13 cellular contexts compared by ENCODE assay signal in genomic region chr10:91607661-91608442, GRCh38. TPM values are rescaled to one million over a fixed set of nuclear protein-coding genes. Genes with fewer than 3 reads are reported as not detected.
A peak's percentile ranks its signal among the peaks of the same experiment; 100 is the strongest.
DNase-seq lines count a peak whose midpoint lies in the region; ATAC-seq and TF ChIP-seq lines count a peak whose summit lies in the region.
"Had no signal": no experiment of that assay in that cellular context is flagged by ENCODE, and none has a peak within 500 bp of the region (broad histone marks: within the 10 kb centered on the region; RNA-seq: fewer than 3 reads in every experiment).

No MANE protein-coding gene starts in this region.

- no peak for DNase-seq in Right ventricle myocardium inferior (ENCODE audit: missing footprints)
- DNase-seq in cardiac septum (ENCODE audit: low spot score): no peak
- DNase-seq in osteoblast (ENCODE audit: insufficient read length, low spot score, missing footprints): no peak
- no peak for DNase-seq in D341Med (ENCODE audit: low spot score)
- DNase-seq in NK-92 (lab: John Stamatoyannopoulos, UW; ENCODE audit: unreplicated experiment): no peak
- no peak for DNase-seq in NCI-H2107 treated with DMSO at 0.1 percent for 48 hours (lab: John Stamatoyannopoulos, UW; ENCODE audit: unreplicated experiment)
- DNase-seq: activated T-cell treated with anti-CD3 and anti-CD28 coated beads for 4 hours; cortex of kidney; GF-D8; NK-92 treated with Interleukin-12 subunit alpha and Interleukin-12 subunit beta, amount 100 ng/mL, for 24 hours; occipital lobe had no signal

- H3K27me3 ChIP-seq in gastroesophageal sphincter (no peaks in the 10 kb centered on the region), osteoblast (ENCODE audit: insufficient read depth, low read length) (no peaks in the 10 kb centered on the region)

- peak; percentile 76 for ATAC-seq in Right ventricle myocardium inferior
- ATAC-seq in gastroesophageal sphincter: no peak
- no peak for ATAC-seq in HG02870 (IDR thresholded peaks at IDR 0.05; ENCODE audit: unreplicated experiment)

- H3K4me3 ChIP-seq in gastroesophageal sphincter: no peak overlapping the region
- no peak overlapping the region for H3K4me3 ChIP-seq in osteoblast (ENCODE audit: insufficient read depth, low read length)

- no peak for TF ChIP-seq EP300 in gastroesophageal sphincter (IDR thresholded peaks at IDR 0.05)

- intact Hi-C loops in Right ventricle myocardium inferior (cut with DNase I) (loop anchor here (1.0 to 2.0 kb wide), 2 partner anchors 17 to 25 kb away; partner anchors contain the start of gene PPP1R3C), cardiac septum (cut with DNase I) (loop anchor here (1.0 to 2.0 kb wide), 2 partner anchors 19 to 25 kb away; partner anchors contain the start of gene PPP1R3C)

- H3K36me3 ChIP-seq in gastroesophageal sphincter (no peaks in the 10 kb centered on the region), osteoblast (ENCODE audit: insufficient read depth, low read length) (no peaks in the 10 kb centered on the region)

- H3K4me1 ChIP-seq in gastroesophageal sphincter: peaks cover 16 to 74% (median 27%) of the 10 kb centered on the region in 3 donors
- peaks cover 60% of the 10 kb centered on the region for H3K4me1 ChIP-seq in osteoblast (ENCODE audit: insufficient read depth, low read length)

- no peaks in the 10 kb centered on the region for H4K20me1 ChIP-seq in osteoblast (ENCODE audit: insufficient read depth, low read length)

- H2AFZ ChIP-seq in osteoblast (ENCODE audit: low read length): peak overlapping the region; percentile 33

- no peak for TF ChIP-seq POLR2A in gastroesophageal sphincter (IDR thresholded peaks at IDR 0.05)

- H3K9me3 ChIP-seq in gastroesophageal sphincter (no peaks in the 10 kb centered on the region), osteoblast (ENCODE audit: low read depth, low read length) (no peaks in the 10 kb centered on the region)

- TF ChIP-seq CTCF in gastroesophageal sphincter (IDR thresholded peaks at IDR 0.05): no peak
- no peak for TF ChIP-seq CTCF in osteoblast (IDR thresholded peaks at IDR 0.05; ENCODE audit: extremely low read depth, low read depth, low read length)

- peak overlapping the region; percentile 84 to 98 (median 90) for H3K27ac ChIP-seq in gastroesophageal sphincter
- H3K27ac ChIP-seq in osteoblast (ENCODE audit: low read depth, low read length): peak overlapping the region; percentile 86

- peak overlapping the region; percentile 79 for H3K4me2 ChIP-seq in osteoblast (ENCODE audit: insufficient read depth, low read length)

- 22 to 44% methylated on average over 4 to 5 of the region's 5 CpGs for WGBS in gastroesophageal sphincter (ENCODE audit: low coverage in 1 of 2), 2 donors

- no peaks in the 10 kb centered on the region for H3K79me2 ChIP-seq in osteoblast (ENCODE audit: insufficient read depth, low read length)

RNA-seq across cellular contexts. Expression of gene PPP1R3C, which starts 25.0 kb away (rescaled TPM):
- total RNA-seq in Right ventricle myocardium inferior: 137 TPM
- total RNA-seq in cardiac septum: 212 TPM
- 100 to 1,000 TPM in 2 of 4 donors, 10 to 100 TPM in 2; 83.3 to 162 (median 96.2) TPM for total RNA-seq in gastroesophageal sphincter
- total RNA-seq in osteoblast: 73.4 and 87.9 TPM in 2 replicates
